ENCODE assay signal across 15 cellular contexts in the genomic region with DNA sequence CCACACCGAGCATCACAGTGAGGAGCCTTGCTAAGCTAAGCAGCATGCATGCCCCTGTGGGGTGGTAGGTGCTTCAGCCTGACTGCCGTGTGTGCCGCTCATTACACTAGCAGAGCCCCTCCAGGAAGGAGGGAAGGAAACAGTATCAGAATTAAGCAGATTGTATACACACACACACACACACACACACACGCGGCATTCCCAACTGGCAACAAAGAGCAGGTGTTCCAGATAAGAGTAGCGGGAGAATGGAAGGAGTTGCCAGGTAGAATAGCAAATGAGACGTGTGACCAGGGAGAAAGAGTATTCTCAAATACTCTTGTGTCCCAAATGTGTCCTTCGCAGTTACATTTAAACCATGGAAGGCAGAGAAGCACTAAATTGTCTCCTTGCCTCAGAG. TPM values are rescaled to one million over a fixed set of nuclear protein-coding genes. Genes with fewer than 3 reads are reported as not detected.
DNase-seq lines count a peak whose midpoint lies in the region; ATAC-seq and TF ChIP-seq lines count a peak whose summit lies in the region.
"Had no signal": no experiment of that assay in that cellular context is flagged by ENCODE, and none has a peak within 500 bp of the region (broad histone marks: within the 10 kb centered on the region; RNA-seq: fewer than 3 reads in every experiment).

No MANE protein-coding gene starts in this region.

- H2BK5ac ChIP-seq in neuronal stem cell (ENCODE audit: low read length) = no peak overlapping the region

- H3K27me3 Mint-ChIP-seq in activated CD4-positive, alpha-beta T cell treated with anti-CD3 and anti-CD28 coated beads, Interleukin-2, amount 10 ng/mL, durations not matched to agents 24 days and 14 days = peaks cover 12% of the 10 kb centered on the region
- no peaks in the 10 kb centered on the region for H3K27me3 Mint-ChIP-seq in activated B cell treated with CpG ODN at 0.5 μM for 24 hours
- no peaks in the 10 kb centered on the region for H3K27me3 Mint-ChIP-seq in activated CD4-positive, alpha-beta T cell treated with anti-CD3 and anti-CD28 coated beads for 36 hours
- H3K27me3 Mint-ChIP-seq: dendritic cell treated with granulocyte-macrophage colony-stimulating factor and Interleukin-4, amounts not matched to agents 40 ng/mL and 50 ng/mL, for 4 days had no signal

- peaks cover 0 to 3% of the 10 kb centered on the region in 2 donors for H3K4me1 ChIP-seq in neuronal stem cell (ENCODE audit: control insufficient read depth in 2 of 2, insufficient read depth in 1 of 2, low read depth in 1 of 2, low read length in 2 of 2)
- H3K4me1 ChIP-seq in HAP-1 = no peaks in the 10 kb centered on the region

- no peaks in the 10 kb centered on the region for H3K9me3 Mint-ChIP-seq in activated CD4-positive, alpha-beta T cell treated with anti-CD3 and anti-CD28 coated beads, Interleukin-2, amount 10 ng/mL, durations not matched to agents 24 days and 14 days
- peaks cover 3% of the 10 kb centered on the region for H3K9me3 Mint-ChIP-seq in activated B cell treated with CpG ODN at 0.5 μM for 24 hours
- H3K9me3 Mint-ChIP-seq in activated CD4-positive, alpha-beta T cell treated with anti-CD3 and anti-CD28 coated beads for 36 hours (ENCODE audit: low read depth) = no peaks in the 10 kb centered on the region
- H3K9me3 Mint-ChIP-seq: dendritic cell treated with granulocyte-macrophage colony-stimulating factor and Interleukin-4, amounts not matched to agents 40 ng/mL and 50 ng/mL, for 4 days had no signal

- no peak overlapping the region for H3K4me2 ChIP-seq in neuronal stem cell (ENCODE audit: insufficient read depth, low read length, poor library complexity, severe bottlenecking)

- no peak for DNase-seq in activated CD4-positive, alpha-beta T cell treated with anti-CD3 and anti-CD28 coated beads, Interleukin-2, amount 10 ng/mL, durations not matched to agents 24 days and 14 days
- no peak for DNase-seq in activated CD4-positive, alpha-beta T cell treated with anti-CD3 and anti-CD28 coated beads, Interleukin-2, amount 50 U/mL, for 48 hours
- peak; percentile 97 for DNase-seq in NCI-H146 treated with DMSO at 0.1 percent for 48 hours (lab: John Stamatoyannopoulos, UW; ENCODE audit: unreplicated experiment)
- DNase-seq in activated B cell treated with CpG ODN at 0.5 μM for 24 hours = no peak
- DNase-seq in neuronal stem cell (ENCODE audit: low spot score) = no peak
- DNase-seq in HAP-1 (ENCODE audit: low spot score in 2 of 2) = no peak
- DNase-seq in activated CD4-positive, alpha-beta T cell treated with anti-CD3 and anti-CD28 coated beads for 36 hours = no peak
- DNase-seq: activated CD4-positive, alpha-beta T cell treated with anti-CD3 and anti-CD28 coated beads, Interleukin-2, amount 50 U/mL, for 1 hour; activated effector memory CD4-positive, alpha-beta T cell treated with anti-CD3 and anti-CD28 coated beads, Interleukin-2, amount 50 U/mL, for 16 hours; heart left ventricle; kidney; ovary; T-helper 9 cell had no signal

- H3K4me3 Mint-ChIP-seq in activated CD4-positive, alpha-beta T cell treated with anti-CD3 and anti-CD28 coated beads, Interleukin-2, amount 10 ng/mL, durations not matched to agents 24 days and 14 days = peak overlapping the region; percentile 9
- peak overlapping the region; percentile 17 for H3K4me3 Mint-ChIP-seq in activated B cell treated with CpG ODN at 0.5 μM for 24 hours
- H3K4me3 Mint-ChIP-seq in activated CD4-positive, alpha-beta T cell treated with anti-CD3 and anti-CD28 coated beads for 36 hours = no peak overlapping the region
- H3K4me3 Mint-ChIP-seq: dendritic cell treated with granulocyte-macrophage colony-stimulating factor and Interleukin-4, amounts not matched to agents 40 ng/mL and 50 ng/mL, for 4 days had no signal

- H3K36me3 ChIP-seq in neuronal stem cell (replicated peaks in 1 of 2; ENCODE audit: control insufficient read depth in 2 of 2, insufficient read depth in 2 of 2, low read length in 2 of 2) (no peaks in the 10 kb centered on the region), HAP-1 (replicated peaks) (no peaks in the 10 kb centered on the region)
- H3K36me3 ChIP-seq: heart left ventricle, ovary had no signal

- no peak overlapping the region for H3K23ac ChIP-seq in neuronal stem cell (ENCODE audit: low read depth, low read length, poor library complexity)

- H4K8ac ChIP-seq in neuronal stem cell (ENCODE audit: low read depth, low read length) = no peak overlapping the region

- no peaks in the 10 kb centered on the region for H3K9me3 ChIP-seq in neuronal stem cell (replicated peaks in 1 of 2; ENCODE audit: control insufficient read depth in 2 of 2, insufficient read depth in 1 of 2, low read depth in 1 of 2, low read length in 2 of 2)
- no peaks in the 10 kb centered on the region for H3K9me3 ChIP-seq in HAP-1
- H3K9me3 ChIP-seq: heart left ventricle, ovary had no signal

- H2BK12ac ChIP-seq in neuronal stem cell (ENCODE audit: low read length) = no peak overlapping the region

- no CpG with 5 or more reads among the region's 8 CpGs for WGBS in neuronal stem cell (ENCODE audit: extremely low coverage in 2 of 2, insufficient read length in 2 of 2, insufficient replicate concordance in 1 of 2), 2 donors

- peaks cover 41% of the 10 kb centered on the region for H3K4me1 Mint-ChIP-seq in activated CD4-positive, alpha-beta T cell treated with anti-CD3 and anti-CD28 coated beads, Interleukin-2, amount 10 ng/mL, durations not matched to agents 24 days and 14 days
- H3K4me1 Mint-ChIP-seq in activated B cell treated with CpG ODN at 0.5 μM for 24 hours = peaks cover 80% of the 10 kb centered on the region
- H3K4me1 Mint-ChIP-seq in activated CD4-positive, alpha-beta T cell treated with anti-CD3 and anti-CD28 coated beads for 36 hours = peaks cover 62% of the 10 kb centered on the region

- peak overlapping the region; percentile 1 for H3K18ac ChIP-seq in neuronal stem cell (ENCODE audit: low read length)

- H3K27ac ChIP-seq in neuronal stem cell (replicated peaks; ENCODE audit: low read length) = no peak overlapping the region
- H3K27ac ChIP-seq: ovary had no signal

- TF ChIP-seq CTCF in activated B cell treated with CpG ODN at 0.5 μM for 24 hours (IDR thresholded peaks at IDR 0.05) = no peak

- POLR2A ChIA-PET in activated B cell treated with CpG ODN at 0.5 μM for 24 hours (lab: Charles Lee) = interaction anchor here (1.3 to 4.0 kb wide), 2 partner anchors 14 to 48 kb away, joined by 5 to 19 read pairs; partner anchors contain the start of gene TTC39C
- POLR2A ChIA-PET in activated CD4-positive, alpha-beta T cell treated with anti-CD3 and anti-CD28 coated beads for 36 hours (lab: Charles Lee) = no interaction called here

- peaks cover 0 to 4% (median 0%) of the 10 kb centered on the region in 3 experiments for H3K27me3 ChIP-seq in neuronal stem cell (ENCODE audit: control insufficient read depth in 3 of 3, insufficient read depth in 3 of 3, low read depth in 1 of 3, low read length in 3 of 3)
- peaks cover 2% of the 10 kb centered on the region; the same call in 1 of the 2 replicates for H3K27me3 ChIP-seq in HAP-1 (ENCODE audit: low read depth)
- H3K27me3 ChIP-seq: heart left ventricle, ovary had no signal

- no peaks in the 10 kb centered on the region for H3K79me1 ChIP-seq in neuronal stem cell (ENCODE audit: low read depth, low read length)

- ATAC-seq in activated B cell treated with CpG ODN at 0.5 μM for 24 hours (ENCODE audit: low read depth) = no peak
- no peak for ATAC-seq in HG03460 (IDR thresholded peaks at IDR 0.05; ENCODE audit: unreplicated experiment)
- no peak for ATAC-seq in activated CD4-positive, alpha-beta T cell treated with anti-CD3 and anti-CD28 coated beads for 36 hours

- CTCF ChIA-PET in activated B cell treated with CpG ODN at 0.5 μM for 24 hours (lab: Charles Lee) = interaction anchor here (0.7 kb wide), 1 partner anchor 49 kb away, joined by 4 read pairs; no protein-coding TSS in a partner anchor
- CTCF ChIA-PET in activated CD4-positive, alpha-beta T cell treated with anti-CD3 and anti-CD28 coated beads for 36 hours (lab: Charles Lee) = interaction anchor here (0.7 to 1.4 kb wide), 3 partner anchors 41 to 518 kb away, joined by 3 read pairs; no protein-coding TSS in a partner anchor

- no peak overlapping the region for H3K4ac ChIP-seq in neuronal stem cell (ENCODE audit: low read length)

- H3K27ac Mint-ChIP-seq in activated CD4-positive, alpha-beta T cell treated with anti-CD3 and anti-CD28 coated beads, Interleukin-2, amount 10 ng/mL, durations not matched to agents 24 days and 14 days = peak overlapping the region; percentile 0
- peak overlapping the region; percentile 79 for H3K27ac Mint-ChIP-seq in activated B cell treated with CpG ODN at 0.5 μM for 24 hours
- no peak overlapping the region for H3K27ac Mint-ChIP-seq in activated CD4-positive, alpha-beta T cell treated with anti-CD3 and anti-CD28 coated beads for 36 hours
- H3K27ac Mint-ChIP-seq: dendritic cell treated with granulocyte-macrophage colony-stimulating factor and Interleukin-4, amounts not matched to agents 40 ng/mL and 50 ng/mL, for 4 days had no signal

- H4K91ac ChIP-seq in neuronal stem cell (ENCODE audit: low read depth, low read length, poor library complexity) = no peak overlapping the region

- no peak overlapping the region for H2AK5ac ChIP-seq in neuronal stem cell (ENCODE audit: low read depth, low read length)

- H2BK120ac ChIP-seq in neuronal stem cell (ENCODE audit: low read depth, low read length) = no peak overlapping the region

- in situ Hi-C loops in HAP-1 (cut with MboI; ENCODE audit: low sequenced_read_pairs) = no loop called here

- H2AFZ ChIP-seq in neuronal stem cell (ENCODE audit: low read length) = no peak overlapping the region

- H2BK15ac ChIP-seq in neuronal stem cell (ENCODE audit: low read length) = no peak overlapping the region

- H3K4me3 ChIP-seq in neuronal stem cell (ENCODE audit: low read length in 2 of 2) (no peak overlapping the region), HAP-1 (no peak overlapping the region)
- H3K4me3 ChIP-seq: heart left ventricle, ovary had no signal

- no peaks in the 10 kb centered on the region for H3K36me3 Mint-ChIP-seq in activated CD4-positive, alpha-beta T cell treated with anti-CD3 and anti-CD28 coated beads, Interleukin-2, amount 10 ng/mL, durations not matched to agents 24 days and 14 days (ENCODE audit: low read depth)
- H3K36me3 Mint-ChIP-seq in activated B cell treated with CpG ODN at 0.5 μM for 24 hours (ENCODE audit: low read depth) = no peaks in the 10 kb centered on the region
- H3K36me3 Mint-ChIP-seq in activated CD4-positive, alpha-beta T cell treated with anti-CD3 and anti-CD28 coated beads for 36 hours (ENCODE audit: low read depth) = no peaks in the 10 kb centered on the region

- H3K14ac ChIP-seq in neuronal stem cell (ENCODE audit: low read length) = no peak overlapping the region

- intact Hi-C loops in activated CD4-positive, alpha-beta T cell treated with anti-CD3 and anti-CD28 coated beads, Interleukin-2, amount 10 ng/mL, durations not matched to agents 24 days and 14 days (cut with micrococcal nuclease) = no loop called here
- intact Hi-C loops in activated B cell treated with CpG ODN at 0.5 μM for 24 hours (cut with micrococcal nuclease) = loop anchor here (2.0 kb wide), 2 partner anchors 14 to 44 kb away; no protein-coding TSS in a partner anchor
- intact Hi-C loops in activated CD4-positive, alpha-beta T cell treated with anti-CD3 and anti-CD28 coated beads for 36 hours (cut with DNase I, micrococcal nuclease) = no loop called here

- H3K9ac ChIP-seq in neuronal stem cell (ENCODE audit: low read depth, low read length, poor library complexity) = no peak overlapping the region

RNA-seq across cellular contexts. Expression of gene TTC39C, which starts 47.6 kb away (rescaled TPM):
- 28.8 and 29.2 TPM in 2 replicates for total RNA-seq in activated CD4-positive, alpha-beta T cell treated with anti-CD3 and anti-CD28 coated beads, Interleukin-2, amount 10 ng/mL, durations not matched to agents 24 days and 14 days
- total RNA-seq in activated B cell treated with CpG ODN at 0.5 μM for 24 hours = 60.6 and 68.4 TPM in 2 replicates
- 16.7 TPM for polyA plus RNA-seq in neuronal stem cell (2013, experiment 1 of 2)
- 16.5 TPM for polyA plus RNA-seq in neuronal stem cell (2013, experiment 2 of 2)
- 10 to 100 TPM; 22.2 to 28.6 TPM for total RNA-seq in activated CD4-positive, alpha-beta T cell treated with anti-CD3 and anti-CD28 coated beads for 36 hours
